1 cellular context compared by ENCODE assay signal in the genomic region with DNA sequence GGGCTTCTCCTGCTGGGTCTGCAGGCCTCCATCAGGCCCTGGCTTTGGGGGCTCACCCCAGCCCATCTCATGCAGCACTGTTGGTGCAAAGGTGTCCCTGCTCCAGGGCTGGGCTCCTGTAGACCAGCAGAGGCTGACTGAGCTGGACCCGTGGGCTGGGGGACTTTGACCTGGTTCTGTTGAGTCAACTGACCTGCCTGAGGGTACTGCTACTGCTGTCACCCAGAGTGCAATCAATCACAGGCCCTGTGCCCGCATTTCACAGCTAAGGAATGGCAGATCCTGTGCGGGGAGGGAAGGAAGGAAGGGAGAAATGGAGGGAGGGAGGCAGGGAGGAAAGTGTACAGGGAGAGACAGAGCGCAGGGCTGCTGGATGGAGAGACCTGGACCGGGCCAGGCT.
TF ChIP-seq lines count a peak whose summit lies in the region.

No MANE protein-coding gene starts in this region.

TF ChIP-seq in A549, 52 proteins besides CTCF, POLR2A, EP300 and RAD21 (continued from another document):
- TF ChIP-seq REST (IDR thresholded peaks at IDR 0.05) (no peak), FOSL2 (IDR thresholded peaks at IDR 0.05) (no peak), FOSL2 (CRISPR knock-in tag; IDR thresholded peaks at IDR 0.05) (no peak), ELK1 (IDR thresholded peaks at IDR 0.05; ENCODE audit: low read depth, low read length) (no peak), HES2 (IDR thresholded peaks at IDR 0.05) (no peak), PHF8 (IDR thresholded peaks at IDR 0.05; ENCODE audit: borderline replicate concordance, low read depth) (no peak)
